ENCODE assay signal across 1 cellular context in genomic region chr11:111521132-111521531, GRCh38.
TF ChIP-seq lines count a peak whose summit lies in the region.

No MANE protein-coding gene starts in this region.

TF ChIP-seq in SK-N-SH, 30 proteins besides CTCF, POLR2A, EP300 and RAD21 (continued from another document):
- TF ChIP-seq USF1 (IDR thresholded peaks at IDR 0.05; ENCODE audit: borderline replicate concordance, low read depth): no peak
- TF ChIP-seq EZH2phosphoT487 (IDR thresholded peaks at IDR 0.05; ENCODE audit: borderline replicate concordance, low read depth): no peak
- TF ChIP-seq TEAD4 (IDR thresholded peaks at IDR 0.05; ENCODE audit: borderline replicate concordance, insufficient read depth): peak; percentile 85
- TF ChIP-seq POLR2AphosphoS5 (IDR thresholded peaks at IDR 0.05; ENCODE audit: low read depth, low read length): no peak
